In genomic region chr18:48675330-48675761, GRCh38 we compare ENCODE assay signal across 8 cellular contexts.
DNase-seq lines count a peak whose midpoint lies in the region; ATAC-seq, FAIRE-seq and TF ChIP-seq lines count a peak whose summit lies in the region.

No MANE protein-coding gene starts in this region.

- no peaks in the 10 kb centered on the region for H4K20me1 ChIP-seq in HepG2 (ENCODE audit: insufficient read depth, low read length)

- FAIRE-seq in HepG2 (lab: Jason Lieb, UNC): peak; percentile 62

- no peaks in the 10 kb centered on the region for H3K79me2 ChIP-seq in HepG2 (ENCODE audit: insufficient read depth, low read length)

- peaks cover 4% of the 10 kb centered on the region; the same call in 1 of the 2 replicates for H3K9me3 ChIP-seq in HepG2 (ENCODE audit: low read length)

- H2AFZ ChIP-seq in HepG2 (ENCODE audit: low read length): no peak overlapping the region

- ATAC-seq in GM18511 (IDR thresholded peaks at IDR 0.05; ENCODE audit: unreplicated experiment) (peak; percentile 97), HG03039 (IDR thresholded peaks at IDR 0.05; ENCODE audit: unreplicated experiment) (peak; percentile 86), HepG2 (peak; percentile 96)

- no peaks in the 10 kb centered on the region for H3K27me3 ChIP-seq in HepG2 (ENCODE audit: control insufficient read depth in 1 of 2, insufficient read depth in 2 of 2, low read length in 2 of 2)

- BruUV-seq in HepG2 (replicated peaks; lab: Mats Ljungman, UMichigan): no TSS peak

- WGBS in HepG2 (ENCODE audit: low lambda C conversion rate): no CpG with 5 or more reads among the region's 10 CpGs

- H3K4me2 ChIP-seq in HepG2 (ENCODE audit: low read depth, low read length): no peak overlapping the region

- H3K27ac ChIP-seq in HepG2 (ENCODE audit: extremely low read length, insufficient read depth, low read length): no peak overlapping the region

- intact Hi-C loops in HepG2 (cut with micrococcal nuclease; ENCODE audit: unreplicated experiment): loop anchor here (1.0 to 10.0 kb wide), 5 partner anchors 109 to 772 kb away; no protein-coding TSS in a partner anchor

- no peak for TF ChIP-seq EP300 in HepG2 (IDR thresholded peaks at IDR 0.05; ENCODE audit: low read depth in 2 of 2, low read length in 2 of 2)
- no peak; the same call in 1 of the 2 replicates for TF ChIP-seq EP300 in HepG2 (CRISPR knock-in tag; IDR thresholded peaks at IDR 0.05; ENCODE audit: borderline replicate concordance)

- in situ Hi-C loops in HepG2 (cut with HindIII; ENCODE audit: extremely low pct_ligation_motif_present, low pct_unique_long_range_greater_than_20kb): loop anchor here (5.0 to 25.0 kb wide), 4 partner anchors 227 to 762 kb away; no protein-coding TSS in a partner anchor

- DNase-seq in AG08395 (ENCODE audit: low spot score) (peak; percentile 90), NCI-H2227 (lab: John Stamatoyannopoulos, UW; ENCODE audit: unreplicated experiment) (peak; percentile 84), cerebellum (ENCODE audit: low spot score) (peak; percentile 88), HepG2 (ENCODE audit: low spot score) (peak; percentile 58)
- peak; percentile 75 to 78 for DNase-seq in activated CD4-positive, alpha-beta T cell treated with anti-CD3 and anti-CD28 coated beads for 24 hours (ENCODE audit: low read depth in 2 of 2)
- peak; percentile 83 for DNase-seq in stimulated activated CD4-positive, alpha-beta T cell treated with anti-CD3 and anti-CD28 coated beads, Interleukin-4, amount 100 ng/mL, for 24 hours

- H3K4me3 ChIP-seq in HepG2 (replicated peaks in 1 of 3; ENCODE audit: insufficient read depth in 1 of 3, low read depth in 2 of 3, low read length in 3 of 3): no peak overlapping the region

- TF ChIP-seq RAD21 in HepG2 (CRISPR knock-in tag; IDR thresholded peaks at IDR 0.05): peak; percentile 97

- peak; percentile 99 for TF ChIP-seq CTCF in HepG2 (CRISPR knock-in tag; IDR thresholded peaks at IDR 0.05)

- peaks cover 14 to 26% of the 10 kb centered on the region in 2 experiments for H3K36me3 ChIP-seq in HepG2 (replicated peaks in 1 of 2; ENCODE audit: control insufficient read depth in 1 of 2, insufficient read depth in 2 of 2, low read length in 2 of 2)

- H3K4me1 ChIP-seq in HepG2 (ENCODE audit: insufficient read depth, low read length): peaks cover 39% of the 10 kb centered on the region

- CTCF ChIA-PET in HepG2 (lab: Yijun Ruan, JAX; ENCODE audit: low intra/inter-chr PET ratio, low total read pairs): interaction anchor here (1.2 to 1.5 kb wide), 6 partner anchors 70 to 772 kb away, joined by 3 to 6 read pairs (median 3); no protein-coding TSS in a partner anchor

- no peak for TF ChIP-seq POLR2A in HepG2 (IDR thresholded peaks at IDR 0.05; ENCODE audit: insufficient read depth in 1 of 2, low read depth in 2 of 2, low read length in 2 of 2)

- no peak overlapping the region for H3K9ac ChIP-seq in HepG2 (ENCODE audit: insufficient read depth, low read depth, low read length)

- POLR2A ChIA-PET in HepG2 (lab: Yijun Ruan, JAX): no interaction called here

TF ChIP-seq in HepG2, 621 proteins besides CTCF, POLR2A, EP300 and RAD21 (continues in another document):
- TF ChIP-seq ELK4 (CRISPR knock-in tag; IDR thresholded peaks at IDR 0.05; ENCODE audit: borderline replicate concordance): no peak
- peak; percentile 23; the same call in 1 of the 2 replicates for TF ChIP-seq RXRB (CRISPR knock-in tag; IDR thresholded peaks at IDR 0.05; ENCODE audit: borderline replicate concordance)
- 0 out of 2 replicates have a peak, but pooled peaks have one; percentile 39 for TF ChIP-seq IRF2 (CRISPR knock-in tag; IDR thresholded peaks at IDR 0.05)
- 0 out of 2 replicates have a peak, but pooled peaks have one; percentile 60 for TF ChIP-seq ZBTB26 (CRISPR knock-in tag; IDR thresholded peaks at IDR 0.05; ENCODE audit: borderline replicate concordance)
- 0 out of 2 replicates have a peak, but pooled peaks have one; percentile 17 for TF ChIP-seq THAP11 (CRISPR knock-in tag; IDR thresholded peaks at IDR 0.05)
- TF ChIP-seq SPEN (CRISPR knock-in tag; IDR thresholded peaks at IDR 0.05; ENCODE audit: low read depth): peak; percentile 34; the same call in 1 of the 2 replicates
- 0 out of 2 replicates have a peak, but pooled peaks have one; percentile 32 for TF ChIP-seq ZNF350 (CRISPR knock-in tag; IDR thresholded peaks at IDR 0.05; ENCODE audit: borderline replicate concordance, low read depth)
- peak; percentile 72 for TF ChIP-seq SMC3 (IDR thresholded peaks at IDR 0.05; ENCODE audit: low read length)
- TF ChIP-seq TAF15 (IDR thresholded peaks at IDR 0.05; ENCODE audit: low read depth, low read length, poor library complexity, severe bottlenecking): no peak
- TF ChIP-seq HDAC2 (CRISPR knock-in tag; IDR thresholded peaks at IDR 0.05): peak; percentile 27; the same call in 1 of the 2 replicates
- peak; percentile 59 for TF ChIP-seq YY1 (IDR thresholded peaks at IDR 0.05; ENCODE audit: insufficient read depth, insufficient replicate concordance, low read depth, low read length)
- peak; percentile 64; the same call in 1 of the 2 replicates for TF ChIP-seq CBX5 (CRISPR knock-in tag; IDR thresholded peaks at IDR 0.05; ENCODE audit: borderline replicate concordance)
- peak; percentile 22; the same call in 1 of the 2 replicates for TF ChIP-seq SALL1 (CRISPR knock-in tag; IDR thresholded peaks at IDR 0.05)
- no peak for TF ChIP-seq ZBTB46 (CRISPR knock-in tag; IDR thresholded peaks at IDR 0.05; ENCODE audit: borderline replicate concordance)
- TF ChIP-seq ZNF274 (CRISPR knock-in tag; IDR thresholded peaks at IDR 0.05): 0 out of 2 replicates have a peak, but pooled peaks have one; percentile 37
- TF ChIP-seq TEAD3 (CRISPR knock-in tag; optimal IDR thresholded peaks at IDR 0.05; ENCODE audit: borderline replicate concordance): peak; percentile 45
- TF ChIP-seq ZMAT3 (CRISPR knock-in tag; conservative IDR thresholded peaks at IDR 0.05): 0 out of 2 replicates have a peak, but pooled peaks have one; percentile 44
- TF ChIP-seq PATZ1 (CRISPR knock-in tag; IDR thresholded peaks at IDR 0.05): 0 out of 2 replicates have a peak, but pooled peaks have one; percentile 16
- peak; percentile 73; the same call in 1 of the 2 replicates for TF ChIP-seq THRA (CRISPR knock-in tag; IDR thresholded peaks at IDR 0.05; ENCODE audit: borderline replicate concordance)
